Comparison of ENCODE assay signal across 8 cellular contexts in genomic region chr16:29961127-29961478, GRCh38. TPM values are rescaled to one million over a fixed set of nuclear protein-coding genes. Genes with fewer than 3 reads are reported as not detected.
DNase-seq lines count a peak whose midpoint lies in the region; ATAC-seq, FAIRE-seq and TF ChIP-seq lines count a peak whose summit lies in the region.

No MANE protein-coding gene starts in this region.

- H3K4me3 Mint-ChIP-seq in natural killer cell treated with Interleukin-12 subunit alpha and Interleukin-12 subunit beta and Interleukin-15 and Interleukin-18, amount 100 ng/mL, for 72 hours, result peak overlapping the region; percentile 96

- DNase-seq in BE2C, result no peak
- DNase-seq in Jurkat, Clone E6-1 (ENCODE audit: low read depth, low spot score), result no peak
- peak; percentile 30 for DNase-seq in cerebellar cortex (ENCODE audit: low spot score)
- no peak for DNase-seq in natural killer cell treated with Interleukin-12 subunit alpha and Interleukin-12 subunit beta and Interleukin-15 and Interleukin-18, amount 100 ng/mL, for 72 hours (ENCODE audit: low spot score)
- DNase-seq in H4 (ENCODE audit: low spot score), result no peak
- no peak for DNase-seq in HTR-8/SVneo (ENCODE audit: insufficient read length, low spot score)
- DNase-seq in T-helper 9 cell, result no peak

- H3K27me3 Mint-ChIP-seq in natural killer cell treated with Interleukin-12 subunit alpha and Interleukin-12 subunit beta and Interleukin-15 and Interleukin-18, amount 100 ng/mL, for 72 hours, result no peaks in the 10 kb centered on the region

- no peaks in the 10 kb centered on the region for H3K9me3 Mint-ChIP-seq in natural killer cell treated with Interleukin-12 subunit alpha and Interleukin-12 subunit beta and Interleukin-15 and Interleukin-18, amount 100 ng/mL, for 72 hours

- H3K36me3 Mint-ChIP-seq in natural killer cell treated with Interleukin-12 subunit alpha and Interleukin-12 subunit beta and Interleukin-15 and Interleukin-18, amount 100 ng/mL, for 72 hours, result no peaks in the 10 kb centered on the region

- no peak for ATAC-seq in natural killer cell treated with Interleukin-12 subunit alpha and Interleukin-12 subunit beta and Interleukin-15 and Interleukin-18, amount 100 ng/mL, for 72 hours
- no peak for ATAC-seq in GM21825 (IDR thresholded peaks at IDR 0.05; ENCODE audit: unreplicated experiment)

- H3K9me3 ChIP-seq in BE2C, result no peaks in the 10 kb centered on the region

- FAIRE-seq in HTR-8/SVneo (lab: Jason Lieb, UNC), result no peak

- no peaks in the 10 kb centered on the region for H3K36me3 ChIP-seq in BE2C

- H3K27ac Mint-ChIP-seq in natural killer cell treated with Interleukin-12 subunit alpha and Interleukin-12 subunit beta and Interleukin-15 and Interleukin-18, amount 100 ng/mL, for 72 hours, result peak overlapping the region; percentile 70 to 84

- H3K4me1 ChIP-seq in BE2C, result no peaks in the 10 kb centered on the region

- no peak for TF ChIP-seq CTCF in BE2C (IDR thresholded peaks at IDR 0.05; ENCODE audit: low read depth, low read length)

- peak overlapping the region; percentile 81 for H3K4me3 ChIP-seq in BE2C (ENCODE audit: low read depth, low read length)
- H3K4me3 ChIP-seq in Jurkat, Clone E6-1 (ENCODE audit: low read length), result peak overlapping the region; percentile 75

- H3K4me1 Mint-ChIP-seq in natural killer cell treated with Interleukin-12 subunit alpha and Interleukin-12 subunit beta and Interleukin-15 and Interleukin-18, amount 100 ng/mL, for 72 hours (ENCODE audit: low read depth in 2 of 2), result peaks cover 15 to 16% of the 10 kb centered on the region in 2 donors

- H3K27me3 ChIP-seq in BE2C, result no peaks in the 10 kb centered on the region

RNA-seq across cellular contexts. Expression of gene TMEM219, which starts 0.8 kb away (rescaled TPM):
- polyA plus RNA-seq in BE2C (2012; ENCODE audit: insufficient read depth, insufficient read length, low read depth), result 113 TPM
- 159 TPM for polyA plus RNA-seq in Jurkat, Clone E6-1 (2012; ENCODE audit: insufficient read depth, insufficient read length)
- 10 to 100 TPM; 44.3 to 51.6 TPM for total RNA-seq in natural killer cell treated with Interleukin-12 subunit alpha and Interleukin-12 subunit beta and Interleukin-15 and Interleukin-18, amount 100 ng/mL, for 72 hours
- 60.8 and 85.4 TPM in 2 replicates for total RNA-seq in H4 (2014; rRNA removed; shearing (Covaris generic))

RNA-seq across cellular contexts. Expression of gene TAOK2, which starts 12.6 kb away (rescaled TPM):
- 57.8 TPM for polyA plus RNA-seq in BE2C (2012; ENCODE audit: insufficient read depth, insufficient read length, low read depth)
- polyA plus RNA-seq in Jurkat, Clone E6-1 (2012; ENCODE audit: insufficient read depth, insufficient read length), result 33.2 TPM
- total RNA-seq in natural killer cell treated with Interleukin-12 subunit alpha and Interleukin-12 subunit beta and Interleukin-15 and Interleukin-18, amount 100 ng/mL, for 72 hours, result 10 to 100 TPM; 39.6 to 66.8 TPM
- 11.6 and 17.2 TPM in 2 replicates for total RNA-seq in H4 (2014; rRNA removed; shearing (Covaris generic))

RNA-seq across cellular contexts. Expression of gene HIRIP3, which starts 34.3 kb away (rescaled TPM):
- polyA plus RNA-seq in BE2C (2012; ENCODE audit: insufficient read depth, insufficient read length, low read depth), result 58.7 TPM
- polyA plus RNA-seq in Jurkat, Clone E6-1 (2012; ENCODE audit: insufficient read depth, insufficient read length), result 80.4 TPM
- total RNA-seq in natural killer cell treated with Interleukin-12 subunit alpha and Interleukin-12 subunit beta and Interleukin-15 and Interleukin-18, amount 100 ng/mL, for 72 hours, result 10 to 100 TPM; 30.0 to 40.8 TPM
- 18.2 and 24.8 TPM in 2 replicates for total RNA-seq in H4 (2014; rRNA removed; shearing (Covaris generic))

RNA-seq across cellular contexts. Expression of gene INO80E, which starts 34.9 kb away (rescaled TPM):
- polyA plus RNA-seq in BE2C (2012; ENCODE audit: insufficient read depth, insufficient read length, low read depth), result 302 TPM
- polyA plus RNA-seq in Jurkat, Clone E6-1 (2012; ENCODE audit: insufficient read depth, insufficient read length), result 128 TPM
- 100 to 1,000 TPM; 101 to 133 TPM for total RNA-seq in natural killer cell treated with Interleukin-12 subunit alpha and Interleukin-12 subunit beta and Interleukin-15 and Interleukin-18, amount 100 ng/mL, for 72 hours
- total RNA-seq in H4 (2014; rRNA removed; shearing (Covaris generic)), result 85.3 and 87.1 TPM in 2 replicates

RNA-seq across cellular contexts. Expression of gene KCTD13, which starts 35.1 kb away (rescaled TPM):
- 31.6 TPM for polyA plus RNA-seq in BE2C (2012; ENCODE audit: insufficient read depth, insufficient read length, low read depth)
- polyA plus RNA-seq in Jurkat, Clone E6-1 (2012; ENCODE audit: insufficient read depth, insufficient read length), result 60.2 TPM
- total RNA-seq in natural killer cell treated with Interleukin-12 subunit alpha and Interleukin-12 subunit beta and Interleukin-15 and Interleukin-18, amount 100 ng/mL, for 72 hours, result 10 to 100 TPM; 53.6 to 92.7 TPM
- total RNA-seq in H4 (2014; rRNA removed; shearing (Covaris generic)), result 3.3 and 7.4 TPM in 2 replicates
